ENCODE assay signal across 8 cellular contexts in the genomic region with DNA sequence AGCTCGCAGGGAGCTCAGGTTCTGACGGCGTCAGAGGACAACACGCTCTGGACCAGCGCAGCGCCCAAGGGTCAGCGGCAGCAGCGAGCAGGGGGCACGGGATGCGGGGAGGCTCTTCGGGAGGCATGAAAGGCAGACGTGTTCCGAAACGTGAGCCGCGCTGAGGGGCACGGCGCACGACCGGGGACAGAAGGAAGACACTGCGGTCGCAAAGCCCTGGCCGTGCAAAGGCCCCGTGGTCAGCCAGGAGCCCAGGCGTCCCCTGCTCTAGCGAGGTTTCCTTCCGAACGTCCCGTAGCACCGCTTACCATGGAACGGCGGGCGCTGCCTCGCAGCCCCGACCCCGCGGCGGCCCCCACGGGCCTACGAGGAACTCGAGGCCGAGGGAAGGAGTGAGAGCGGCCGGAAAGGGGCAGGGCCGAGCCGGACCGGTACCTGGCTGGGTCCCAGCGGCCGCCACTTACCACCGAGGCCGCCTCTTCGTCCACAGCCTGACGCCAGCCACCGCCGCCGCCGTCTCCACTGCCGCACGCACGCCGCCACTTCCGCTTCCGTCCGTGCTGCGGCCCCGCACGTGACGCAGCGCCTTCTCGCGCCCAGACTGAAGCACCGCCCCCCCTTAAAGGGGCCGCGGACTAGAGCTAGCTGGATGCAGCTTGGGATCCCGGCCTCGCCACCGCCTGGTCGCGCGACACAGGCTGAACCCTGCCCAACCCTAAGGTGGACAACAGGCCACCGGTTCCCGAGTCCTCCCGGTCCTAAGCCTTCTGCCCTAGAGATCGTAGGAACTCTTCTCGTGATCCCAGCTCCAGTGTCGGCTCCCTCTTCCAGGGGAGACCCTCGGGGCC. TPM values are rescaled to one million over a fixed set of nuclear protein-coding genes. Genes with fewer than 3 reads are reported as not detected.
DNase-seq lines count a peak whose midpoint lies in the region; ATAC-seq, FAIRE-seq and TF ChIP-seq lines count a peak whose summit lies in the region.

No MANE protein-coding gene starts in this region.

- ATAC-seq in GM21723 (IDR thresholded peaks at IDR 0.05; ENCODE audit: unreplicated experiment), result peak; percentile 85
- peak; percentile 98 for ATAC-seq in activated T-helper 17 cell treated with anti-CD3 and anti-CD28 coated beads, Interleukin-2, amount 50 U/mL, for 72 hours (replicated peaks)
- peak; percentile 85 to 93 (median 87) for ATAC-seq in natural killer cell

- H3K36me3 ChIP-seq in KOPT-K1 (ENCODE audit: insufficient read depth, low read length), result peaks cover 32% of the 10 kb centered on the region

- no peaks in the 10 kb centered on the region for H3K9me3 Mint-ChIP-seq in activated T-helper 17 cell treated with anti-CD3 and anti-CD28 coated beads, Interleukin-2, amount 50 U/mL, for 72 hours
- no peaks in the 10 kb centered on the region for H3K9me3 Mint-ChIP-seq in natural killer cell

- peak overlapping the region; percentile 98 for H3K4me3 Mint-ChIP-seq in activated T-helper 17 cell treated with anti-CD3 and anti-CD28 coated beads, Interleukin-2, amount 50 U/mL, for 72 hours
- H3K4me3 Mint-ChIP-seq in natural killer cell, result peak overlapping the region; percentile 97

- peak overlapping the region; percentile 95 for H3K27ac Mint-ChIP-seq in activated T-helper 17 cell treated with anti-CD3 and anti-CD28 coated beads, Interleukin-2, amount 50 U/mL, for 72 hours
- peak overlapping the region; percentile 97 to 98 for H3K27ac Mint-ChIP-seq in natural killer cell

- FAIRE-seq in RCC 7860 (lab: Jason Lieb, UNC), result no peak

- H3K36me3 Mint-ChIP-seq in activated T-helper 17 cell treated with anti-CD3 and anti-CD28 coated beads, Interleukin-2, amount 50 U/mL, for 72 hours (ENCODE audit: low read depth), result peaks cover 48% of the 10 kb centered on the region
- no peaks in the 10 kb centered on the region for H3K36me3 Mint-ChIP-seq in natural killer cell

- no peaks in the 10 kb centered on the region for H3K27me3 Mint-ChIP-seq in activated T-helper 17 cell treated with anti-CD3 and anti-CD28 coated beads, Interleukin-2, amount 50 U/mL, for 72 hours
- no peaks in the 10 kb centered on the region for H3K27me3 Mint-ChIP-seq in natural killer cell (ENCODE audit: low read depth in 2 of 2)

- TF ChIP-seq CTCF in fibroblast of mammary gland (conservative IDR thresholded peaks at IDR 0.05; ENCODE audit: control insufficient read depth, insufficient read depth, low read depth, low read length) (no peak), natural killer cell (IDR thresholded peaks at IDR 0.05) (no peak)

- no peaks in the 10 kb centered on the region for H3K9me3 ChIP-seq in KOPT-K1 (ENCODE audit: insufficient read depth, low read length, poor library complexity, severe bottlenecking)

- intact Hi-C loops in natural killer cell (cut with micrococcal nuclease), result loop anchor here (1.0 kb wide), 2 partner anchors 8 to 12 kb away; no protein-coding TSS in a partner anchor

- DNase-seq in DMS53 treated with DMSO at 0.1 percent for 48 hours (lab: John Stamatoyannopoulos, UW; ENCODE audit: unreplicated experiment), result peak; percentile 71
- DNase-seq in RCC 7860 (ENCODE audit: low spot score), result peak; percentile 81
- DNase-seq in fibroblast of mammary gland (ENCODE audit: low read depth), result peak; percentile 80
- peak; percentile 92 for DNase-seq in natural killer cell
- peak; percentile 86 for DNase-seq in stimulated activated naive CD4-positive, alpha-beta T cell treated with Interleukin-2 at 50 U/mL for 16 hours (lab: John Stamatoyannopoulos, UW)

- peak overlapping the region; percentile 88 for H3K27ac ChIP-seq in KOPT-K1 (ENCODE audit: low read depth, low read length, poor library complexity, severe bottlenecking)

- peak overlapping the region; percentile 88 for H3K4me3 ChIP-seq in fibroblast of mammary gland (ENCODE audit: control insufficient read depth, low read depth, low read length)

- H3K4me1 Mint-ChIP-seq in activated T-helper 17 cell treated with anti-CD3 and anti-CD28 coated beads, Interleukin-2, amount 50 U/mL, for 72 hours, result peaks cover 6% of the 10 kb centered on the region
- H3K4me1 Mint-ChIP-seq in natural killer cell, result peaks cover 43 to 44% of the 10 kb centered on the region in 2 donors

RNA-seq across cellular contexts. Expression of gene ABHD17A, which starts 9.4 kb away (rescaled TPM):
- 100 to 1,000 TPM in 1 of 2 donors, 10 to 100 TPM in 1; 84.4 to 109 TPM for total RNA-seq in activated T-helper 17 cell treated with anti-CD3 and anti-CD28 coated beads, Interleukin-2, amount 50 U/mL, for 72 hours
- 100 to 1,000 TPM; 554 to 652 (median 608) TPM for total RNA-seq in natural killer cell

RNA-seq across cellular contexts. Expression of gene KLF16, which starts 12.5 kb away (rescaled TPM):
- total RNA-seq in activated T-helper 17 cell treated with anti-CD3 and anti-CD28 coated beads, Interleukin-2, amount 50 U/mL, for 72 hours, result 10 to 100 TPM; 16.3 to 32.9 TPM
- total RNA-seq in natural killer cell, result 10 to 100 TPM; 29.1 to 38.4 (median 34.8) TPM

RNA-seq across cellular contexts. Expression of gene REXO1, which starts 27.6 kb away (rescaled TPM):
- 10 to 100 TPM; 39.7 to 50.0 TPM for total RNA-seq in activated T-helper 17 cell treated with anti-CD3 and anti-CD28 coated beads, Interleukin-2, amount 50 U/mL, for 72 hours
- 10 to 100 TPM; 90.7 to 91.7 (median 91.5) TPM for total RNA-seq in natural killer cell

RNA-seq across cellular contexts. Expression of gene ADAT3, which starts 29.3 kb away (rescaled TPM):
- total RNA-seq in activated T-helper 17 cell treated with anti-CD3 and anti-CD28 coated beads, Interleukin-2, amount 50 U/mL, for 72 hours, result 10 to 100 TPM; 11.6 to 12.2 TPM
- 10 to 100 TPM; 13.0 to 20.9 (median 13.1) TPM for total RNA-seq in natural killer cell

RNA-seq across cellular contexts. Expression of gene SCAMP4, which starts 29.3 kb away (rescaled TPM):
- total RNA-seq in activated T-helper 17 cell treated with anti-CD3 and anti-CD28 coated beads, Interleukin-2, amount 50 U/mL, for 72 hours, result 10 to 100 TPM; 31.7 to 36.4 TPM
- total RNA-seq in natural killer cell, result 10 to 100 TPM; 43.1 to 53.7 (median 46.9) TPM

Comparison
In these comparisons a context has a peak if more than half of its experiments do, and no peak if none do; other contexts are left out.
1. Peak in every context shown above with its lines: DNase-seq, ATAC-seq, H3K4me3 ChIP-seq and H3K27ac ChIP-seq.
2. RNA of gene ABHD17A, which starts 9.4 kb away (total RNA-seq): 554 to 652 TPM in natural killer cell; 84.4 to 109 TPM in activated T-helper 17 cell treated with anti-CD3 and anti-CD28 coated beads, Interleukin-2, amount 50 U/mL, for 72 hours; every median in the first group is over 4 times any median in the second.